In genomic region chr17:69327060-69327831, GRCh38 we compare ENCODE assay signal across 8 cellular contexts. TPM values are rescaled to one million over a fixed set of nuclear protein-coding genes. Genes with fewer than 3 reads are reported as not detected.
DNase-seq lines count a peak whose midpoint lies in the region; ATAC-seq and TF ChIP-seq lines count a peak whose summit lies in the region.

Gene ABCA5, minus strand, starts transcription at chr17:69327133. Its CDS starts 12,718 bp downstream, at chr17:69314415.

- no peaks in the 10 kb centered on the region for H3K27me3 ChIP-seq in adrenal gland
- no peaks in the 10 kb centered on the region for H3K27me3 ChIP-seq in heart left ventricle
- H3K27me3 ChIP-seq in transverse colon: no peaks in the 10 kb centered on the region

- in situ Hi-C loops in transverse colon (cut with MboI; ENCODE audit: low pct_ligation_motif_present in 1 of 4, low pct_unique_long_range_greater_than_20kb in 1 of 4, low sequenced_read_pairs in 3 of 4): loop anchor here in 1 of 4 donors (25.0 kb wide), 1 partner anchor 185 kb away; no protein-coding TSS in a partner anchor

- ATAC-seq in HG02642 (IDR thresholded peaks at IDR 0.05; ENCODE audit: poor library complexity, unreplicated experiment) (peak; percentile 94), heart left ventricle (peak; percentile 95 to 98 (median 96))

- WGBS in adrenal gland, 4 donors: 0 to 5% (median 1%) methylated on average over 17 to 74 of the region's 74 CpGs
- WGBS in heart left ventricle, 4 donors: 1 to 4% (median 1%) methylated on average over 25 to 74 of the region's 74 CpGs
- WGBS in transverse colon (ENCODE audit: low coverage in 1 of 2), 2 donors: 0 to 2% methylated on average over 1 to 35 of the region's 74 CpGs

- TF ChIP-seq POLR2A in adrenal gland (IDR thresholded peaks at IDR 0.05): peak; percentile 88 to 98
- TF ChIP-seq POLR2A in heart left ventricle (IDR thresholded peaks at IDR 0.05): peak in 1 of 2 donors; percentile 84
- TF ChIP-seq POLR2A in transverse colon (IDR thresholded peaks at IDR 0.05): peak; percentile 66

- intact Hi-C loops in adrenal gland (cut with DNase I): no loop called here
- intact Hi-C loops in heart left ventricle (cut with DNase I): loop anchor here in 1 of 10 donors (10.0 kb wide), 1 partner anchor 178 kb away; no protein-coding TSS in a partner anchor
- intact Hi-C loops in transverse colon (cut with DNase I; ENCODE audit: low total_unique reads): loop anchor here (10.0 kb wide), 1 partner anchor 198 kb away; no protein-coding TSS in a partner anchor

- H3K4me1 ChIP-seq in adrenal gland (replicated peaks in 1 of 2) (peaks cover 13 to 36% of the 10 kb centered on the region in 2 donors), heart left ventricle (peaks cover 0 to 25% (median 12%) of the 10 kb centered on the region in 12 donors), transverse colon (peaks cover 0 to 19% (median 5%) of the 10 kb centered on the region in 4 donors)

- peak; percentile 85 for DNase-seq in GM12864 (ENCODE audit: low read depth)
- peak; percentile 91 for DNase-seq in NCI-H1105 treated with DMSO at 0.1 percent for 48 hours (lab: John Stamatoyannopoulos, UW)
- DNase-seq in SW480 (ENCODE audit: low spot score): peak; percentile 92
- peak; percentile 90 to 95 (median 92) for DNase-seq in adrenal gland
- peak; percentile 82 to 93 (median 88) for DNase-seq in heart left ventricle
- peak; percentile 84 for DNase-seq in pons (ENCODE audit: low spot score)
- peak; percentile 93 for DNase-seq in transverse colon

- TF ChIP-seq CTCF in GM12864 (IDR thresholded peaks at IDR 0.05; ENCODE audit: low read depth, low read length, missing control alignments): no peak
- no peak for TF ChIP-seq CTCF in adrenal gland (IDR thresholded peaks at IDR 0.05)
- TF ChIP-seq CTCF in heart left ventricle (IDR thresholded peaks at IDR 0.05): no peak
- no peak for TF ChIP-seq CTCF in transverse colon (IDR thresholded peaks at IDR 0.05)

- H3K27ac ChIP-seq in adrenal gland: peak within 1 kb of the TSS; percentile 24 to 92 (median 86)
- H3K27ac ChIP-seq in heart left ventricle: peak within 1 kb of the TSS; percentile 60 to 94 (median 88)
- peak within 1 kb of the TSS; percentile 88 to 96 (median 91) for H3K27ac ChIP-seq in transverse colon

- H3K9me3 ChIP-seq in adrenal gland (replicated peaks in 1 of 3): no peaks in the 10 kb centered on the region
- no peaks in the 10 kb centered on the region for H3K9me3 ChIP-seq in heart left ventricle
- no peaks in the 10 kb centered on the region for H3K9me3 ChIP-seq in transverse colon

- peak within 1 kb of the TSS; percentile 97 for H3K4me3 ChIP-seq in GM12864 (ENCODE audit: low read depth, low read length)
- H3K4me3 ChIP-seq in adrenal gland: peak within 1 kb of the TSS; percentile 45 to 76 (median 57)
- peak within 1 kb of the TSS; percentile 65 to 94 (median 81) for H3K4me3 ChIP-seq in heart left ventricle
- peak within 1 kb of the TSS; percentile 63 to 81 (median 70) for H3K4me3 ChIP-seq in transverse colon

- H3K36me3 ChIP-seq in adrenal gland (replicated peaks in 1 of 2) (no peaks in the 10 kb centered on the region), heart left ventricle (no peaks in the 10 kb centered on the region), transverse colon (no peaks in the 10 kb centered on the region)

- TF ChIP-seq EP300 in transverse colon (IDR thresholded peaks at IDR 0.05; ENCODE audit: low read depth): no peak

RNA-seq across cellular contexts. Expression of gene ABCA5, which starts in this region (rescaled TPM):
- total RNA-seq in adrenal gland (10 to 100 TPM; 21.5 to 87.6 (median 29.7) TPM), heart left ventricle (10 to 100 TPM; 11.8 to 24.9 (median 18.5) TPM), transverse colon (100 to 1,000 TPM in 3 of 4 donors, 10 to 100 TPM in 1; 17.3 to 173 (median 125) TPM)
- polyA plus RNA-seq in adrenal gland (100 to 1,000 TPM in 1 of 3 donors, 10 to 100 TPM in 2; 28.5 to 103 (median 46.3) TPM), heart left ventricle (10 to 100 TPM in 1 of 2 donors, 1 to 10 TPM in 1; 7.0 to 15.6 TPM)

Comparison
In these comparisons a context has a peak if more than half of its experiments do, and no peak if none do; other contexts are left out.
1. Peak in every context shown above with its lines: DNase-seq, ATAC-seq, H3K4me3 ChIP-seq and H3K27ac ChIP-seq.